1 cellular context compared by ENCODE assay signal in genomic region chr4:168153596-168154440, GRCh38.
TF ChIP-seq lines count a peak whose summit lies in the region.

No MANE protein-coding gene starts in this region.

TF ChIP-seq in GM23338, 12 proteins besides CTCF, POLR2A, EP300 and RAD21 (continued from another document):
- no peak for TF ChIP-seq REST (IDR thresholded peaks at IDR 0.05; ENCODE audit: unreplicated experiment)
- TF ChIP-seq ZNF331 (CRISPR knock-in tag; IDR thresholded peaks at IDR 0.05; ENCODE audit: low read depth): no peak
- TF ChIP-seq POLR2AphosphoS5 (IDR thresholded peaks at IDR 0.05; ENCODE audit: low read depth): no peak
- no peak for TF ChIP-seq JUNB (IDR thresholded peaks at IDR 0.05; ENCODE audit: unreplicated experiment)
- TF ChIP-seq STAT1 (IDR thresholded peaks at IDR 0.05; ENCODE audit: unreplicated experiment): no peak
- no peak for TF ChIP-seq ZNF114 (CRISPR knock-in tag; IDR thresholded peaks at IDR 0.05)
- no peak for TF ChIP-seq EZH2phosphoT487 (IDR thresholded peaks at IDR 0.05; ENCODE audit: unreplicated experiment)
- TF ChIP-seq NANOG (IDR thresholded peaks at IDR 0.05; ENCODE audit: borderline replicate concordance): no peak
- TF ChIP-seq EZH2 (IDR thresholded peaks at IDR 0.05; ENCODE audit: low read depth, unreplicated experiment): no peak
